In the genomic region with DNA sequence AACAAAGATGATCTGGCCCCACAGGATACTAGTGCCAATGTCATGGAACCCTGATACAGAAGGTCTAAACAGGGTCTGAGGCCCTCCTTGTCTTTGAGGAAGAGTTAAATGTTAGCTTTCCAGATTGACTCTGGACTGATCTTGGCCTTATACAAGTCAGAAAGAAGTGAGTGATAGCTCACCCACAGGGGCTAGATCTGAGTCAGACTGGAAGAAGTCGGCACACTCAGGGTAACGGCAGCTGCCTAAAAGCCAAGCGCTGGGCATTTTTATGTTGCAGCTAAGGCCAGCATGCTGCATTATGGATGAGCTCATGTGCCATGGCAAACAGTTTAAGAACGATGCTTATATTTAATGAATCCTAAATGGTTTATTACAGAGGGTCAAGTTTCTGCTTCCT, we compare ENCODE assay signal across 27 cellular contexts.
DNase-seq lines count a peak whose midpoint lies in the region; TF ChIP-seq lines count a peak whose summit lies in the region.
"Had no signal": no experiment of that assay in that cellular context is flagged by ENCODE, and none has a peak within 500 bp of the region (broad histone marks: within the 10 kb centered on the region; RNA-seq: fewer than 3 reads in every experiment).

No MANE protein-coding gene starts in this region.

- H3K14ac ChIP-seq in trophoblast cell (ENCODE audit: low read length) (no peak overlapping the region), H9 (ENCODE audit: insufficient read depth, low read length) (no peak overlapping the region)

- no peak overlapping the region for H3K23ac ChIP-seq in trophoblast cell (ENCODE audit: low read length)
- no peak overlapping the region for H3K23ac ChIP-seq in H9 (ENCODE audit: insufficient read length, low read depth, low read length)

- H3K9ac ChIP-seq in HUES48 (ENCODE audit: low read depth, low read length), result no peak overlapping the region
- H3K9ac ChIP-seq in endodermal cell (ENCODE audit: extremely low read depth, low read length, poor library complexity, severe bottlenecking), result no peak overlapping the region
- no peak overlapping the region for H3K9ac ChIP-seq in trophoblast cell (ENCODE audit: low read length)
- no peak overlapping the region for H3K9ac ChIP-seq in H9 (ENCODE audit: extremely low read depth, insufficient read length, low read length)
- H3K9ac ChIP-seq: GM23248 had no signal

- H2BK12ac ChIP-seq in trophoblast cell (ENCODE audit: low read length) (no peak overlapping the region), H9 (ENCODE audit: insufficient read length, low read depth, low read length) (no peak overlapping the region)

- intact Hi-C loops in tibial artery (cut with DNase I; ENCODE audit: low total_unique reads), result no loop called here

- no peak overlapping the region for H4K12ac ChIP-seq in trophoblast cell (ENCODE audit: low read depth, low read length)

- no peaks in the 10 kb centered on the region for H4K20me1 ChIP-seq in H9 (ENCODE audit: control insufficient read depth, insufficient read depth, insufficient read length)

- no peak overlapping the region for H2AFZ ChIP-seq in trophoblast cell (ENCODE audit: insufficient read depth, low read length, poor library complexity)
- H2AFZ ChIP-seq in H9 (ENCODE audit: low read length), result no peak overlapping the region
- H2AFZ ChIP-seq: GM23248 had no signal

- H2BK20ac ChIP-seq in H9 (ENCODE audit: low read depth, low read length, poor library complexity, severe bottlenecking), result no peak overlapping the region

- H2BK120ac ChIP-seq in trophoblast cell (ENCODE audit: insufficient read depth, low read length, poor library complexity) (no peak overlapping the region), H9 (ENCODE audit: low read depth, low read length, poor library complexity, severe bottlenecking) (no peak overlapping the region)

- DNase-seq in NCI-H1092 (lab: John Stamatoyannopoulos, UW), result peak; percentile 24
- no peak for DNase-seq in endodermal cell
- peak; percentile 30 to 50 for DNase-seq in trophoblast cell
- no peak for DNase-seq in H9
- no peak for DNase-seq in tibial artery
- no peak for DNase-seq in HUDEP-2 (lab: John Stamatoyannopoulos, UW; ENCODE audit: unreplicated experiment in 76 of 76)
- DNase-seq: activated gamma-delta T cell treated with Interleukin-2 at 50 U/mL for 16 hours; activated T-cell treated with anti-CD3 and anti-CD28 coated beads, Interleukin-2, amount 50 U/mL, for 24 hours; CD4-positive, CD25-positive, alpha-beta regulatory T cell; dorsolateral prefrontal cortex; GM23248; HFFc6; hippocampal formation; left lung; naive thymus-derived CD4-positive, alpha-beta T cell; NCI-H1048; NCI-H187; NCI-H524 treated with DMSO at 0.1 percent for 48 hours; SJCRH30; stimulated activated CD4-positive, alpha-beta T cell treated with anti-CD3 and anti-CD28 coated beads, Interleukin-1b, Interleukin-23, amount 100 ng/mL, for 48 hours; transverse colon had no signal

- H4K5ac ChIP-seq in H9 (ENCODE audit: insufficient read length, low read depth, low read length), result no peak overlapping the region

- H2BK15ac ChIP-seq in H9 (ENCODE audit: low read depth, low read length), result no peak overlapping the region

- H3K9me3 ChIP-seq in HUES48 (ENCODE audit: control insufficient read depth, insufficient read depth, low read length), result no peaks in the 10 kb centered on the region
- no peaks in the 10 kb centered on the region for H3K9me3 ChIP-seq in endodermal cell (ENCODE audit: control insufficient read depth, low read length)
- H3K9me3 ChIP-seq in trophoblast cell (ENCODE audit: insufficient read depth, low read depth, low read length), result no peaks in the 10 kb centered on the region
- H3K9me3 ChIP-seq in H9 (ENCODE audit: control insufficient read depth, low read depth, low read length), result no peaks in the 10 kb centered on the region
- H3K9me3 ChIP-seq in tibial artery, result no peaks in the 10 kb centered on the region
- H3K9me3 ChIP-seq: gastroesophageal sphincter, left lung, SJCRH30, transverse colon had no signal

- no peak overlapping the region for H3K4me3 Mint-ChIP-seq in endodermal cell
- no peak overlapping the region for H3K4me3 Mint-ChIP-seq in H9
- H3K4me3 Mint-ChIP-seq: activated T-cell treated with anti-CD3 and anti-CD28 coated beads, Interleukin-2, amount 50 U/mL, for 24 hours; CD4-positive, CD25-positive, alpha-beta regulatory T cell; central memory CD8-positive, alpha-beta T cell; HFFc6 had no signal

- H3K4ac ChIP-seq in trophoblast cell (ENCODE audit: low read depth, low read length) (no peak overlapping the region), H9 (ENCODE audit: low read depth, low read length) (no peak overlapping the region)

- H3K4me3 ChIP-seq in HUES48 (ENCODE audit: low read depth, low read length) (no peak overlapping the region), endodermal cell (ENCODE audit: low read length) (peak overlapping the region; percentile 1), trophoblast cell (ENCODE audit: low read depth, low read length) (no peak overlapping the region), tibial artery (no peak overlapping the region)
- H3K4me3 ChIP-seq: dorsolateral prefrontal cortex, gastroesophageal sphincter, GM12878, GM23248, left lung, SJCRH30, skin epidermis, transverse colon had no signal

- H3K9me3 Mint-ChIP-seq in endodermal cell, result no peaks in the 10 kb centered on the region
- H3K9me3 Mint-ChIP-seq in H9, result peaks cover 0 to 2% of the 10 kb centered on the region in 2 experiments; a peak in 2 of 5 replicates
- H3K9me3 Mint-ChIP-seq: activated T-cell treated with anti-CD3 and anti-CD28 coated beads, Interleukin-2, amount 50 U/mL, for 24 hours; CD4-positive, CD25-positive, alpha-beta regulatory T cell; central memory CD8-positive, alpha-beta T cell; HFFc6 had no signal

- H2BK5ac ChIP-seq in trophoblast cell (ENCODE audit: low read depth, low read length, poor library complexity) (no peak overlapping the region), H9 (ENCODE audit: insufficient read length, low read length) (no peak overlapping the region)

- H3K27me3 Mint-ChIP-seq in endodermal cell (ENCODE audit: insufficient read depth) (no peaks in the 10 kb centered on the region), H9 (ENCODE audit: low read depth) (no peaks in the 10 kb centered on the region; the same call in 1 of the 2 replicates)
- H3K27me3 Mint-ChIP-seq: activated T-cell treated with anti-CD3 and anti-CD28 coated beads, Interleukin-2, amount 50 U/mL, for 24 hours; CD4-positive, CD25-positive, alpha-beta regulatory T cell; central memory CD8-positive, alpha-beta T cell; naive thymus-derived CD4-positive, alpha-beta T cell had no signal

- H3K27me3 ChIP-seq in HUES48 (ENCODE audit: control insufficient read depth, insufficient read depth, low read length) (no peaks in the 10 kb centered on the region), endodermal cell (ENCODE audit: control insufficient read depth, insufficient read depth, low read length, poor library complexity, severe bottlenecking) (no peaks in the 10 kb centered on the region), trophoblast cell (ENCODE audit: insufficient read depth, low read length) (no peaks in the 10 kb centered on the region), H9 (ENCODE audit: insufficient read depth, low read length) (no peaks in the 10 kb centered on the region), tibial artery (no peaks in the 10 kb centered on the region)
- H3K27me3 ChIP-seq: dorsolateral prefrontal cortex, gastroesophageal sphincter, left lung, SJCRH30, transverse colon had no signal

- H3K4me2 ChIP-seq in trophoblast cell (ENCODE audit: low read length) (no peak overlapping the region), H9 (ENCODE audit: insufficient read depth, insufficient read length, low read length) (no peak overlapping the region)

- no peak overlapping the region for H3K18ac ChIP-seq in trophoblast cell (ENCODE audit: low read length)
- no peak overlapping the region for H3K18ac ChIP-seq in H9 (ENCODE audit: insufficient read length, low read depth, low read length)

- H3K56ac ChIP-seq in H9 (ENCODE audit: insufficient read length, low read depth, low read length), result no peak overlapping the region

- H3K4me1 ChIP-seq in HUES48 (ENCODE audit: control insufficient read depth, insufficient read depth, low read length) (peaks cover 31% of the 10 kb centered on the region), endodermal cell (ENCODE audit: control insufficient read depth, insufficient read depth, low read length) (peaks cover 17% of the 10 kb centered on the region), trophoblast cell (ENCODE audit: control insufficient read depth in 1 of 2, insufficient read depth in 2 of 2, low read length in 2 of 2) (peaks cover 0 to 2% of the 10 kb centered on the region in 2 experiments), H9 (ENCODE audit: insufficient read depth, low read length) (peaks cover 7% of the 10 kb centered on the region; the same call in 1 of the 2 replicates), tibial artery (peaks cover 0 to 53% (median 20%) of the 10 kb centered on the region in 4 donors)
- H3K4me1 ChIP-seq: left lung, SJCRH30 had no signal

- H2AK5ac ChIP-seq in trophoblast cell (ENCODE audit: low read length) (no peak overlapping the region), H9 (ENCODE audit: insufficient read length, low read length) (no peak overlapping the region)

- H3K23me2 ChIP-seq in H9 (ENCODE audit: insufficient read length, low read depth, low read length, poor library complexity, severe bottlenecking), result no peaks in the 10 kb centered on the region

- H3T11ph ChIP-seq in H9 (ENCODE audit: low read length), result no peak overlapping the region

- H3K27ac Mint-ChIP-seq in endodermal cell (peak overlapping the region; percentile 12), H9 (no peak overlapping the region)
- H3K27ac Mint-ChIP-seq: activated T-cell treated with anti-CD3 and anti-CD28 coated beads, Interleukin-2, amount 50 U/mL, for 24 hours; HFFc6 had no signal

- no peak overlapping the region for H4K8ac ChIP-seq in trophoblast cell (ENCODE audit: low read depth, low read length)
- no peak overlapping the region for H4K8ac ChIP-seq in H9 (replicated peaks; ENCODE audit: insufficient read length, low read depth, low read length)

- no peak for TF ChIP-seq CTCF in endodermal cell (conservative IDR thresholded peaks at IDR 0.05)
- no peak for TF ChIP-seq CTCF in H9 (conservative IDR thresholded peaks at IDR 0.05)
- no peak for TF ChIP-seq CTCF in tibial artery (IDR thresholded peaks at IDR 0.05)

- H4K91ac ChIP-seq in trophoblast cell (ENCODE audit: low read depth, low read length), result no peak overlapping the region
- H4K91ac ChIP-seq in H9 (ENCODE audit: insufficient read length, low read depth, low read length), result no peak overlapping the region

- peaks cover 56% of the 10 kb centered on the region for H3K4me1 Mint-ChIP-seq in endodermal cell
- H3K4me1 Mint-ChIP-seq in H9, result peaks cover 36 to 38% of the 10 kb centered on the region in 2 experiments

- H3K79me2 ChIP-seq in trophoblast cell (ENCODE audit: control insufficient read depth, insufficient read depth, low read length, poor library complexity), result no peaks in the 10 kb centered on the region
- H3K79me2 ChIP-seq in H9 (ENCODE audit: insufficient read depth, low read length), result no peaks in the 10 kb centered on the region

- no peaks in the 10 kb centered on the region for H3K36me3 Mint-ChIP-seq in endodermal cell (ENCODE audit: low read depth)
- H3K36me3 Mint-ChIP-seq in H9 (ENCODE audit: insufficient read depth in 1 of 3, low read depth in 3 of 3), result peaks cover 0 to 3% (median 0%) of the 10 kb centered on the region in 3 experiments; a peak in 1 of 7 replicates
- H3K36me3 Mint-ChIP-seq: CD4-positive, CD25-positive, alpha-beta regulatory T cell had no signal

- 92 to 95% methylated on average over 4 of the region's 4 CpGs for WGBS in endodermal cell (ENCODE audit: insufficient coverage in 1 of 2, insufficient read length in 1 of 2), 2 experiments
- WGBS in trophoblast cell (ENCODE audit: extremely low coverage, insufficient coverage, insufficient read length), result no CpG with 5 or more reads among the region's 4 CpGs
- no CpG with 5 or more reads among the region's 4 CpGs for WGBS in H9 (ENCODE audit: extremely low coverage, insufficient read length, low lambda C conversion rate)

- H3K27ac ChIP-seq in HUES48 (ENCODE audit: low read depth, low read length), result peak overlapping the region; percentile 14
- no peak overlapping the region for H3K27ac ChIP-seq in endodermal cell (ENCODE audit: low read depth, low read length)
- no peak overlapping the region for H3K27ac ChIP-seq in trophoblast cell (ENCODE audit: low read depth, low read length)
- H3K27ac ChIP-seq in H9 (ENCODE audit: insufficient read length, low read depth, low read length), result no peak overlapping the region
- H3K27ac ChIP-seq in tibial artery, result peak overlapping the region in 1 of 2 donors; percentile 42
- H3K27ac ChIP-seq: dorsolateral prefrontal cortex, GM23248, HL-60, left lung, SJCRH30, skin epidermis, transverse colon had no signal

- H3K36me3 ChIP-seq in HUES48 (ENCODE audit: control insufficient read depth, insufficient read depth, low read length) (no peaks in the 10 kb centered on the region), endodermal cell (ENCODE audit: control insufficient read depth, insufficient read depth, low read length) (no peaks in the 10 kb centered on the region), trophoblast cell (ENCODE audit: control insufficient read depth in 1 of 2, insufficient read depth in 2 of 2, low read length in 2 of 2) (no peaks in the 10 kb centered on the region), tibial artery (no peaks in the 10 kb centered on the region)
- H3K36me3 ChIP-seq: gastroesophageal sphincter, left lung, SJCRH30, transverse colon had no signal

- H3K79me1 ChIP-seq in trophoblast cell (ENCODE audit: low read length) (no peaks in the 10 kb centered on the region), H9 (ENCODE audit: insufficient read depth, low read depth, low read length, poor library complexity, severe bottlenecking) (no peaks in the 10 kb centered on the region)

Comparison
In these comparisons a context has a peak if more than half of its experiments do, and no peak if none do; other contexts are left out.
1. DNase-seq: peak in NCI-H1092 (single experiment) and trophoblast cell (2 of 2); none in endodermal cell (single experiment), H9 (single experiment), tibial artery (0 of 2) and HUDEP-2 (0 of 76).